In genomic region chr12:67322580-67322979, GRCh38 we compare ENCODE assay signal across 25 cellular contexts.
"Had no signal": no experiment of that assay in that cellular context is flagged by ENCODE, and none has a peak within 500 bp of the region (broad histone marks: within the 10 kb centered on the region; RNA-seq: fewer than 3 reads in every experiment).

No MANE protein-coding gene starts in this region.

- H3K27ac ChIP-seq: breast epithelium, Peyer's patch, RWPE1, SJCRH30, WERI-Rb-1 had no signal

- H3K4me2 ChIP-seq: SK-N-SH had no signal

- ATAC-seq: activated CD8-positive, alpha-beta T cell treated with anti-CD3 and anti-CD28 coated beads, Interleukin-2, amount 10 ng/mL, durations not matched to agents 7 days and 5 days had no signal

- H3K4me1 ChIP-seq: breast epithelium, Peyer's patch had no signal

- H3K9me3 Mint-ChIP-seq: activated T-helper 1 cell treated with anti-CD3 and anti-CD28 coated beads, Interleukin-12 subunit alpha, Interleukin-12 subunit beta, Interleukin-2, Interleukin-4 antibody, amounts not matched to agents 30 ng/mL and 10 ng/mL and 1 ng/mL, durations not matched to agents 14 hours and 24 hours and 36 hours had no signal

- H3K27me3 Mint-ChIP-seq: activated naive CD4-positive, alpha-beta T cell treated with anti-CD3 and anti-CD28 coated beads, Interleukin-2, amount 50 U/mL, for 24 hours had no signal

- H3K4me3 Mint-ChIP-seq: activated CD8-positive, alpha-beta T cell treated with anti-CD3 and anti-CD28 coated beads, Interleukin-2, amount 10 ng/mL, durations not matched to agents 7 days and 5 days; activated naive CD4-positive, alpha-beta T cell treated with anti-CD3 and anti-CD28 coated beads, Interleukin-2, amount 50 U/mL, for 24 hours; activated T-helper 1 cell treated with anti-CD3 and anti-CD28 coated beads, Interleukin-12 subunit alpha, Interleukin-12 subunit beta, Interleukin-2, Interleukin-4 antibody, amounts not matched to agents 30 ng/mL and 10 ng/mL and 1 ng/mL, durations not matched to agents 14 hours and 24 hours and 36 hours had no signal

- H3K9me3 ChIP-seq: Peyer's patch, SK-N-SH had no signal

- H3K36me3 ChIP-seq: breast epithelium, Peyer's patch had no signal

- H3K27me3 ChIP-seq: breast epithelium, Peyer's patch, SJCRH30 had no signal

- DNase-seq: activated CD4-positive, alpha-beta T cell treated with anti-CD3 and anti-CD28 coated beads for 4 hours; activated CD8-positive, alpha-beta memory T cell treated with anti-CD3 and anti-CD28 coated beads, Interleukin-2, amount 50 U/mL, for 48 hours; activated CD8-positive, alpha-beta T cell treated with anti-CD3 and anti-CD28 coated beads, Interleukin-2, amount 10 ng/mL, durations not matched to agents 7 days and 5 days; activated effector memory CD4-positive, alpha-beta T cell treated with Interleukin-2 at 50 U/mL for 16 hours; activated naive CD4-positive, alpha-beta T cell; activated T-cell treated with anti-CD3 and anti-CD28 coated beads, Interleukin-2, amount 50 U/mL, for 1 hour; aorta; central memory CD4-positive, alpha-beta T cell; NCI-H1048; NCI-H146; NCI-H187 treated with DMSO at 0.1 percent for 48 hours; NCI-H2107; NCI-H510A treated with DMSO at 0.1 percent for 48 hours; NCI-H69; NK-92 treated with Interleukin-12 subunit alpha and Interleukin-12 subunit beta, amount 100 ng/mL, for 24 hours; Peyer's patch; Right ventricle myocardium superior; SJCRH30; SK-N-SH; T-helper 1 cell; WERI-Rb-1 had no signal

- H3K27ac Mint-ChIP-seq: activated CD8-positive, alpha-beta T cell treated with anti-CD3 and anti-CD28 coated beads, Interleukin-2, amount 10 ng/mL, durations not matched to agents 7 days and 5 days; activated naive CD4-positive, alpha-beta T cell treated with anti-CD3 and anti-CD28 coated beads, Interleukin-2, amount 50 U/mL, for 24 hours; activated T-helper 1 cell treated with anti-CD3 and anti-CD28 coated beads, Interleukin-12 subunit alpha, Interleukin-12 subunit beta, Interleukin-2, Interleukin-4 antibody, amounts not matched to agents 30 ng/mL and 10 ng/mL and 1 ng/mL, durations not matched to agents 14 hours and 24 hours and 36 hours had no signal

- H3K9ac ChIP-seq: SK-N-SH had no signal

- H3K9me2 ChIP-seq: SK-N-SH had no signal

- H3K4me3 ChIP-seq: breast epithelium, Peyer's patch, SJCRH30 had no signal
